1 cellular context compared by ENCODE assay signal in the genomic region with DNA sequence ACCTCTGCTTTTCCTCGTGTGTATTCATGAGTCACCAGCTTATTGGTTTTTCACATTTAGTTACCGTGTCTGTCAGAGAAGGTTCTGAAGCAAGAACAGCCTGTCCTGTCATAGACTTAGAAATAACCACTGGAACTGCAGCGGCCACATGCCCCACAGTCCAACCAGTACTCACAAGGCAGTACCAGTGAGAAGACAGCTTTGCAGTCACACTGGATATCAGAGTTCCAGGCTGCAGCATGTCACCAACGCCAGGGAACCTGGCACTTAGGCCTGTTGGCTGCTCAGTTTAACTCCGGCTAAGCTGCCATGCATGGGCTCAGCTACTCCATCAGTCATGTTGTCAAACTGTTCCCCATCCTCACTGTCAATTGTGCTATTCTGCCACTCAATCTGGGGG.
TF ChIP-seq lines count a peak whose summit lies in the region.

No MANE protein-coding gene starts in this region.

TF ChIP-seq in IMR-90, 13 proteins besides CTCF, POLR2A, EP300 and RAD21:
- TF ChIP-seq CEBPB (IDR thresholded peaks at IDR 0.05; ENCODE audit: low read depth, low read length) = peak; percentile 61; the same call in 1 of the 2 replicates
- TF ChIP-seq MXI1 (IDR thresholded peaks at IDR 0.05; ENCODE audit: borderline replicate concordance, low read depth, low read length) = peak; percentile 66; the same call in 1 of the 2 replicates
- TF ChIP-seq, protein P1, sequence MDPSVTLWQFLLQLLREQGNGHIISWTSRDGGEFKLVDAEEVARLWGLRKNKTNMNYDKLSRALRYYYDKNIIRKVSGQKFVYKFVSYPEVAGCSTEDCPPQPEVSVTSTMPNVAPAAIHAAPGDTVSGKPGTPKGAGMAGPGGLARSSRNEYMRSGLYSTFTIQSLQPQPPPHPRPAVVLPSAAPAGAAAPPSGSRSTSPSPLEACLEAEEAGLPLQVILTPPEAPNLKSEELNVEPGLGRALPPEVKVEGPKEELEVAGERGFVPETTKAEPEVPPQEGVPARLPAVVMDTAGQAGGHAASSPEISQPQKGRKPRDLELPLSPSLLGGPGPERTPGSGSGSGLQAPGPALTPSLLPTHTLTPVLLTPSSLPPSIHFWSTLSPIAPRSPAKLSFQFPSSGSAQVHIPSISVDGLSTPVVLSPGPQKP (IDR thresholded peaks at IDR 0.05; ENCODE audit: borderline replicate concordance, low read depth, low read length) = no peak
